In the genomic region with DNA sequence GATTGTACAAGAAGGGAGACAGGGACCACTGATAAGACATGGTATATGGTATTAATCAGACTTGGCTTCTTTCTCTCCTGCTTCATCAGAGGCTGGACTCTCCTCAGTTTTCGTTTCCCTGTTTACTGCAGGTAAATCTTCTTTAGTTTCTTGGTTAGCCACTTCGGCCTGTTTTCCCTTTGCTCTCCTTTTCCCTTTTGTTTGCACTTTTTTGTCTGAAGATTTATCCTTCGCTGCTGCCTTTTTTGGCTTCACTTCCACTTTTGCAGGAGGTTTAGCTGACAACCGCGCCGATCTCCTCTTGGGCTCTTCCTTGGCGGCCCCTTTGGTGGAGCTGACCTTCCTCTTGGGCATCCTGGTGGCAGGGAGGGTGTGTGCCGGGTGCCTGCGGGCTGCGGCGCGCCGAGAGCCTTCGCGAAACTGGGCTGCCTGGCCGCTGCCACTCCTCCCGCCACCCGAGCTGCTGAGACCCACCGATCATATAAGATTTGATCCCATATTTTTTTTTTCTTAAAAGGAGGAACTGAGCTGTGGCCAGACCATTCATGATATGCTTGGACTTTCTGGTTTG, we compare ENCODE assay signal across 12 cellular contexts. TPM values are rescaled to one million over a fixed set of nuclear protein-coding genes. Genes with fewer than 3 reads are reported as not detected.
"Had no signal": no experiment of that assay in that cellular context is flagged by ENCODE, and none has a peak within 500 bp of the region (broad histone marks: within the 10 kb centered on the region; RNA-seq: fewer than 3 reads in every experiment).

No MANE protein-coding gene starts in this region.

RNA-seq across cellular contexts. Expression of gene MPP1, which starts 11.8 kb away (rescaled TPM):
- total RNA-seq: SJCRH30 had no signal

RNA-seq across cellular contexts. Expression of gene SMIM9, which starts 17.3 kb away (rescaled TPM):
- total RNA-seq: OCI-LY7, PC-3, PC-9, Peyer's patch, Right ventricle myocardium inferior, Right ventricle myocardium superior, RPMI7951, SJCRH30, SJSA1, SK-MEL-5, T-cell had no signal
- polyA plus RNA-seq: SK-N-SH had no signal
